Comparison of ENCODE assay signal across 10 cellular contexts in genomic region chr1:8197493-8198282, GRCh38.
A peak's percentile ranks its signal among the peaks of the same experiment; 100 is the strongest.
DNase-seq lines count a peak whose midpoint lies in the region; ATAC-seq and TF ChIP-seq lines count a peak whose summit lies in the region.
"Had no signal": no experiment of that assay in that cellular context is flagged by ENCODE, and none has a peak within 500 bp of the region (broad histone marks: within the 10 kb centered on the region; RNA-seq: fewer than 3 reads in every experiment).

No MANE protein-coding gene starts in this region.

- H3K27ac Mint-ChIP-seq in natural killer cell treated with Interleukin-12 subunit alpha and Interleukin-12 subunit beta and Interleukin-15 and Interleukin-18, amount 100 ng/mL, for 72 hours: no peak overlapping the region

- H3K27me3 ChIP-seq in HCT116 (ENCODE audit: insufficient read depth, low read length) (no peaks in the 10 kb centered on the region), left lung (no peaks in the 10 kb centered on the region)

- peak overlapping the region; percentile 91 for H3K27ac ChIP-seq in HCT116 (ENCODE audit: low read depth, low read length)
- peak overlapping the region in 1 of 2 donors; percentile 67 for H3K27ac ChIP-seq in left lung
- H3K27ac ChIP-seq: VCaP had no signal

- peaks cover 6 to 13% of the 10 kb centered on the region in 2 donors for H3K27me3 Mint-ChIP-seq in natural killer cell treated with Interleukin-12 subunit alpha and Interleukin-12 subunit beta and Interleukin-15 and Interleukin-18, amount 100 ng/mL, for 72 hours

- intact Hi-C loops in HCT116 (cut with micrococcal nuclease) (no loop called here), left lung (cut with DNase I) (no loop called here)

- peaks cover 0 to 5% of the 10 kb centered on the region in 2 donors for H3K4me1 Mint-ChIP-seq in natural killer cell treated with Interleukin-12 subunit alpha and Interleukin-12 subunit beta and Interleukin-15 and Interleukin-18, amount 100 ng/mL, for 72 hours (ENCODE audit: low read depth in 2 of 2)

- no peak overlapping the region for H3K4me3 ChIP-seq in HCT116 (replicated peaks in 1 of 2; ENCODE audit: low read depth in 1 of 2, low read length in 2 of 2)
- no peak overlapping the region for H3K4me3 ChIP-seq in astrocyte of the spinal cord (ENCODE audit: low read depth, low read length)
- no peak overlapping the region for H3K4me3 ChIP-seq in left lung

- no peak overlapping the region for H3K4me3 Mint-ChIP-seq in natural killer cell treated with Interleukin-12 subunit alpha and Interleukin-12 subunit beta and Interleukin-15 and Interleukin-18, amount 100 ng/mL, for 72 hours
- H3K4me3 Mint-ChIP-seq: nephron had no signal

- BruUV-seq in HCT116 (replicated peaks; lab: Mats Ljungman, UMichigan): no TSS peak

- no peaks in the 10 kb centered on the region for H3K9me2 ChIP-seq in HCT116 (ENCODE audit: insufficient read depth)

- no peaks in the 10 kb centered on the region for H3K36me3 Mint-ChIP-seq in natural killer cell treated with Interleukin-12 subunit alpha and Interleukin-12 subunit beta and Interleukin-15 and Interleukin-18, amount 100 ng/mL, for 72 hours

- DNase-seq in 8988T: peak; percentile 29
- DNase-seq in HCT116 (ENCODE audit: low read depth, low spot score): peak; percentile 97
- DNase-seq in astrocyte of the spinal cord (ENCODE audit: low read depth, low spot score): peak; percentile 91
- peak; percentile 84 to 89 for DNase-seq in left lung
- no peak for DNase-seq in NCI-H2107 treated with DMSO at 0.1 percent for 48 hours (lab: John Stamatoyannopoulos, UW; ENCODE audit: unreplicated experiment)
- no peak for DNase-seq in natural killer cell treated with Interleukin-12 subunit alpha and Interleukin-12 subunit beta and Interleukin-15 and Interleukin-18, amount 100 ng/mL, for 72 hours (ENCODE audit: low spot score)
- DNase-seq in KG1 (lab: John Stamatoyannopoulos, UW): no peak

- H3K9me3 Mint-ChIP-seq in natural killer cell treated with Interleukin-12 subunit alpha and Interleukin-12 subunit beta and Interleukin-15 and Interleukin-18, amount 100 ng/mL, for 72 hours: no peaks in the 10 kb centered on the region
- H3K9me3 Mint-ChIP-seq: nephron had no signal

- ATAC-seq in HCT116: peak; percentile 74
- peak; percentile 70 for ATAC-seq in left lung
- no peak for ATAC-seq in GM18519 (IDR thresholded peaks at IDR 0.05; ENCODE audit: low FRiP score, unreplicated experiment)
- no peak for ATAC-seq in natural killer cell treated with Interleukin-12 subunit alpha and Interleukin-12 subunit beta and Interleukin-15 and Interleukin-18, amount 100 ng/mL, for 72 hours

- in situ Hi-C loops in astrocyte of the spinal cord (cut with HindIII; ENCODE audit: low sequenced_read_pairs): no loop called here

- H3K79me2 ChIP-seq in HCT116 (ENCODE audit: insufficient read depth, low read length): no peaks in the 10 kb centered on the region

- no peak overlapping the region for H2AFZ ChIP-seq in HCT116 (ENCODE audit: low read depth, low read length, poor library complexity, severe bottlenecking)

- POLR2A ChIA-PET in HCT116 (lab: Charles Lee): interaction anchor here (0.6 to 7.6 kb wide), 23 partner anchors 9 to 224 kb away, joined by 3 to 93 read pairs (median 5); partner anchors contain the start of gene ERRFI1

- no peaks in the 10 kb centered on the region for H4K20me1 ChIP-seq in HCT116 (ENCODE audit: insufficient read depth)

- TF ChIP-seq CTCF in HCT116 (IDR thresholded peaks at IDR 0.05 in 2 of 3, conservative IDR thresholded peaks at IDR 0.05 in 1 of 3; ENCODE audit: borderline replicate concordance in 1 of 3, insufficient read depth in 1 of 3, low read depth in 2 of 3, low read length in 2 of 3) (no peak), astrocyte of the spinal cord (IDR thresholded peaks at IDR 0.05; ENCODE audit: low read depth, low read length) (no peak), left lung (IDR thresholded peaks at IDR 0.05) (no peak)

- H3K9me3 ChIP-seq in HCT116 (ENCODE audit: control insufficient read depth in 1 of 2, insufficient read depth in 1 of 2, low read depth in 1 of 2, low read length in 2 of 2) (no peaks in the 10 kb centered on the region), left lung (no peaks in the 10 kb centered on the region)

- peaks cover 87 to 99% of the 10 kb centered on the region in 2 experiments for H3K4me1 ChIP-seq in HCT116 (ENCODE audit: control insufficient read depth in 1 of 2, insufficient read depth in 2 of 2, low read length in 2 of 2)
- H3K4me1 ChIP-seq in left lung: peaks cover 15 to 66% of the 10 kb centered on the region in 2 donors

- CTCF ChIA-PET in HCT116 (lab: Charles Lee): interaction anchor here (0.9 to 1.5 kb wide), 2 partner anchors 116 to 167 kb away, joined by 5 to 9 read pairs; no protein-coding TSS in a partner anchor

- no peak for TF ChIP-seq RAD21 in HCT116 (IDR thresholded peaks at IDR 0.05; ENCODE audit: low read depth)

- peak overlapping the region; percentile 59 for H3K4me2 ChIP-seq in HCT116 (ENCODE audit: low read length)

- H3K9ac ChIP-seq in HCT116 (ENCODE audit: low read length): peak overlapping the region; percentile 64

- H3K36me3 ChIP-seq in HCT116 (ENCODE audit: control insufficient read depth in 1 of 2, insufficient read depth in 2 of 2, low read length in 2 of 2) (no peaks in the 10 kb centered on the region), left lung (no peaks in the 10 kb centered on the region)

- peak; percentile 26 for TF ChIP-seq POLR2A in HCT116 (IDR thresholded peaks at IDR 0.05; ENCODE audit: borderline replicate concordance, extremely low read depth, insufficient read depth, insufficient read length)

- RAD21 ChIA-PET in HCT116 (lab: Charles Lee; ENCODE audit: low non-redundant PET in 1 of 2, low total read pairs in 2 of 2, uncharacterized antibody in 2 of 2, unreplicated experiment in 2 of 2): interaction anchor here (0.6 to 1.3 kb wide), 7 partner anchors 32 to 119 kb away, joined by 3 to 5 read pairs (median 3); no protein-coding TSS in a partner anchor

TF ChIP-seq in HCT116, 20 proteins besides CTCF, POLR2A, EP300 and RAD21:
- TF ChIP-seq, protein P1, sequence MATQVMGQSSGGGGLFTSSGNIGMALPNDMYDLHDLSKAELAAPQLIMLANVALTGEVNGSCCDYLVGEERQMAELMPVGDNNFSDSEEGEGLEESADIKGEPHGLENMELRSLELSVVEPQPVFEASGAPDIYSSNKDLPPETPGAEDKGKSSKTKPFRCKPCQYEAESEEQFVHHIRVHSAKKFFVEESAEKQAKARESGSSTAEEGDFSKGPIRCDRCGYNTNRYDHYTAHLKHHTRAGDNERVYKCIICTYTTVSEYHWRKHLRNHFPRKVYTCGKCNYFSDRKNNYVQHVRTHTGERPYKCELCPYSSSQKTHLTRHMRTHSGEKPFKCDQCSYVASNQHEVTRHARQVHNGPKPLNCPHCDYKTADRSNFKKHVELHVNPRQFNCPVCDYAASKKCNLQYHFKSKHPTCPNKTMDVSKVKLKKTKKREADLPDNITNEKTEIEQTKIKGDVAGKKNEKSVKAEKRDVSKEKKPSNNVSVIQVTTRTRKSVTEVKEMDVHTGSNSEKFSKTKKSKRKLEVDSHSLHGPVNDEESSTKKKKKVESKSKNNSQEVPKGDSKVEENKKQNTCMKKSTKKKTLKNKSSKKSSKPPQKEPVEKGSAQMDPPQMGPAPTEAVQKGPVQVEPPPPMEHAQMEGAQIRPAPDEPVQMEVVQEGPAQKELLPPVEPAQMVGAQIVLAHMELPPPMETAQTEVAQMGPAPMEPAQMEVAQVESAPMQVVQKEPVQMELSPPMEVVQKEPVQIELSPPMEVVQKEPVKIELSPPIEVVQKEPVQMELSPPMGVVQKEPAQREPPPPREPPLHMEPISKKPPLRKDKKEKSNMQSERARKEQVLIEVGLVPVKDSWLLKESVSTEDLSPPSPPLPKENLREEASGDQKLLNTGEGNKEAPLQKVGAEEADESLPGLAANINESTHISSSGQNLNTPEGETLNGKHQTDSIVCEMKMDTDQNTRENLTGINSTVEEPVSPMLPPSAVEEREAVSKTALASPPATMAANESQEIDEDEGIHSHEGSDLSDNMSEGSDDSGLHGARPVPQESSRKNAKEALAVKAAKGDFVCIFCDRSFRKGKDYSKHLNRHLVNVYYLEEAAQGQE (IDR thresholded peaks at IDR 0.05; ENCODE audit: low read depth): no peak
- TF ChIP-seq YY1 (IDR thresholded peaks at IDR 0.05; ENCODE audit: extremely low read depth, insufficient replicate concordance, low read depth, low read length) (peak; percentile 78), MAX (IDR thresholded peaks at IDR 0.05) (no peak), TCF7L2 (IDR thresholded peaks at IDR 0.05; ENCODE audit: borderline replicate concordance, extremely low read depth, insufficient read depth, insufficient read length) (peak; percentile 99), POLR2AphosphoS5 (IDR thresholded peaks at IDR 0.05; ENCODE audit: low read depth, low read length) (peak; percentile 91), EZH2 (IDR thresholded peaks at IDR 0.05) (no peak), FOSL1 (IDR thresholded peaks at IDR 0.05; ENCODE audit: low read depth) (no peak), ZNF274 (IDR thresholded peaks at IDR 0.05; ENCODE audit: low read depth, low read length) (no peak)
- TF ChIP-seq, protein P2, sequence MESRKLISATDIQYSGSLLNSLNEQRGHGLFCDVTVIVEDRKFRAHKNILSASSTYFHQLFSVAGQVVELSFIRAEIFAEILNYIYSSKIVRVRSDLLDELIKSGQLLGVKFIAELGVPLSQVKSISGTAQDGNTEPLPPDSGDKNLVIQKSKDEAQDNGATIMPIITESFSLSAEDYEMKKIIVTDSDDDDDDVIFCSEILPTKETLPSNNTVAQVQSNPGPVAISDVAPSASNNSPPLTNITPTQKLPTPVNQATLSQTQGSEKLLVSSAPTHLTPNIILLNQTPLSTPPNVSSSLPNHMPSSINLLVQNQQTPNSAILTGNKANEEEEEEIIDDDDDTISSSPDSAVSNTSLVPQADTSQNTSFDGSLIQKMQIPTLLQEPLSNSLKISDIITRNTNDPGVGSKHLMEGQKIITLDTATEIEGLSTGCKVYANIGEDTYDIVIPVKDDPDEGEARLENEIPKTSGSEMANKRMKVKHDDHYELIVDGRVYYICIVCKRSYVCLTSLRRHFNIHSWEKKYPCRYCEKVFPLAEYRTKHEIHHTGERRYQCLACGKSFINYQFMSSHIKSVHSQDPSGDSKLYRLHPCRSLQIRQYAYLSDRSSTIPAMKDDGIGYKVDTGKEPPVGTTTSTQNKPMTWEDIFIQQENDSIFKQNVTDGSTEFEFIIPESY (IDR thresholded peaks at IDR 0.05; ENCODE audit: extremely low read depth, insufficient replicate concordance, low read length): peak; percentile 43

Comparison
In these comparisons a context has a peak if more than half of its experiments do, and no peak if none do; other contexts are left out.
1. DNase-seq: peak in 8988T (single experiment), HCT116 (single experiment), astrocyte of the spinal cord (single experiment) and left lung (2 of 2); none in NCI-H2107 treated with DMSO at 0.1 percent for 48 hours (single experiment), natural killer cell treated with Interleukin-12 subunit alpha and Interleukin-12 subunit beta and Interleukin-15 and Interleukin-18, amount 100 ng/mL, for 72 hours (single experiment) and KG1 (single experiment).
2. ATAC-seq: peak in HCT116 (single experiment) and left lung (single experiment); none in GM18519 (single experiment) and natural killer cell treated with Interleukin-12 subunit alpha and Interleukin-12 subunit beta and Interleukin-15 and Interleukin-18, amount 100 ng/mL, for 72 hours (0 of 2).